9 cellular contexts compared by ENCODE assay signal in the genomic region with DNA sequence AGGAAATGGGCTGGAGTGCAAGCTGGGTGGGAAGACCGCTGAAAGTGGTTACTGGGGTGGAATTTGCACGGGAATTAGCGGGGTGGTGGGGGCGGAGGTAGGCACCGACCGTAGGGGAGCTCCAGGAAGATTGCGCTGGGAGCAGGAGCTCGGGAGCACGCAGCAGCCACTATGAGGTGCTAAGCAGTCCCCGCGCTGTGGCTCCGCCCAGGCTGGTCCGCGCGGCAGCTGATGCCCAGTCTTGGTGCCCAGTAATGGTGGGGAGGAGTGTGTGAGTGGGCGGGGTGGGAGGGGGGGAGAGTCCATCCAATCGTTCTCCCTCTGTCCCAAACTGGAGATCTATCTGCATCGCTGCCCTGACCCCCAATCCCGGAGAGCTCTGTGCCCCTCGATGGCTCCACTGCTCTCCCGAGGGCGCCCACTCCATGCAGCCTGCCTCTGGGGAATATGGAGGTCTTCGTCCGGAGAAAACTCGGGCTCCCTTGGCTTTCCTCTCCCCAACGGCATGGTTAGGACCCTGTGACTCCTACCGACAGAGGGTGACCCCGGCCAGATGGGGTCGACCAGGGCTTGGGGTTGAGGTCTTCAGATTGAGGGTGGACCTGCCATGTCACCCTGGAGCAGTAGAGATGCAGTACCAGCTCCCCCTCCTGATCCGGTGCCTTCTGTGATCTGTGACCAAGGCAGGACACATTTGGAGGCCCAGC. TPM values are rescaled to one million over a fixed set of nuclear protein-coding genes. Genes with fewer than 3 reads are reported as not detected.
DNase-seq lines count a peak whose midpoint lies in the region; ATAC-seq and TF ChIP-seq lines count a peak whose summit lies in the region.
"Had no signal": no experiment of that assay in that cellular context is flagged by ENCODE, and none has a peak within 500 bp of the region (broad histone marks: within the 10 kb centered on the region; RNA-seq: fewer than 3 reads in every experiment).

No MANE protein-coding gene starts in this region.

- H3K4me3 ChIP-seq in colonic mucosa (peak overlapping the region; percentile 46), thoracic aorta (peak overlapping the region; percentile 69), Karpas-422 (ENCODE audit: low read length) (no peak overlapping the region)

- H3K27me3 ChIP-seq in colonic mucosa (no peaks in the 10 kb centered on the region), thoracic aorta (replicated peaks; ENCODE audit: insufficient read depth) (no peaks in the 10 kb centered on the region), Karpas-422 (ENCODE audit: low read length) (no peaks in the 10 kb centered on the region)

- no peaks in the 10 kb centered on the region for H3K27me3 Mint-ChIP-seq in activated CD4-positive, alpha-beta T cell treated with anti-CD3 and anti-CD28 coated beads for 36 hours
- H3K27me3 Mint-ChIP-seq in memory B cell: peaks cover 2% of the 10 kb centered on the region

- TF ChIP-seq CTCF in colonic mucosa (IDR thresholded peaks at IDR 0.05) (no peak), thoracic aorta (IDR thresholded peaks at IDR 0.05) (no peak)

- peak overlapping the region; percentile 91 for H3K27ac Mint-ChIP-seq in activated CD4-positive, alpha-beta T cell treated with anti-CD3 and anti-CD28 coated beads for 36 hours
- no peak overlapping the region for H3K27ac Mint-ChIP-seq in memory B cell

- H3K79me2 ChIP-seq in Karpas-422 (ENCODE audit: low read length): no peaks in the 10 kb centered on the region

- peaks cover 7% of the 10 kb centered on the region for H3K36me3 Mint-ChIP-seq in activated CD4-positive, alpha-beta T cell treated with anti-CD3 and anti-CD28 coated beads for 36 hours (ENCODE audit: low read depth)
- peaks cover 4% of the 10 kb centered on the region for H3K36me3 Mint-ChIP-seq in memory B cell

- H3K9me2 ChIP-seq in Karpas-422 (replicated peaks; ENCODE audit: insufficient read depth, low read length): no peaks in the 10 kb centered on the region

- H3K4me3 Mint-ChIP-seq in activated CD4-positive, alpha-beta T cell treated with anti-CD3 and anti-CD28 coated beads for 36 hours: peak overlapping the region; percentile 75
- H3K4me3 Mint-ChIP-seq in memory B cell: peak overlapping the region; percentile 75

- H3K4me1 ChIP-seq in colonic mucosa (no peaks in the 10 kb centered on the region), thoracic aorta (ENCODE audit: control insufficient read depth in 1 of 2, low read depth in 2 of 2) (peaks cover 4 to 15% of the 10 kb centered on the region in 2 donors), Karpas-422 (ENCODE audit: low read length) (peaks cover 26% of the 10 kb centered on the region)

- CTCF ChIA-PET in activated CD4-positive, alpha-beta T cell treated with anti-CD3 and anti-CD28 coated beads for 36 hours (lab: Charles Lee): interaction anchor here (0.6 to 10.0 kb wide), 29 partner anchors 9 to 398 kb away, joined by 3 to 189 read pairs (median 7); a partner anchor contains a TSS

- H4K20me1 ChIP-seq in Karpas-422 (ENCODE audit: insufficient read depth, low read depth, low read length): peaks cover 40% of the 10 kb centered on the region; the same call in 1 of the 2 replicates

- no peak overlapping the region for H3K4me2 ChIP-seq in Karpas-422 (ENCODE audit: low read depth, low read length, poor library complexity, severe bottlenecking)

- no peaks in the 10 kb centered on the region for H3K36me3 ChIP-seq in colonic mucosa
- H3K36me3 ChIP-seq in thoracic aorta: peaks cover 6% of the 10 kb centered on the region
- no peaks in the 10 kb centered on the region for H3K36me3 ChIP-seq in Karpas-422 (ENCODE audit: insufficient read depth, low read length)

- intact Hi-C loops in activated CD4-positive, alpha-beta T cell treated with anti-CD3 and anti-CD28 coated beads for 36 hours (cut with DNase I, micrococcal nuclease): loop anchor here (1.0 kb wide), 4 partner anchors 9 to 65 kb away; a partner anchor contains a TSS
- intact Hi-C loops in colonic mucosa (cut with DNase I): loop anchor here (5.0 kb wide), 2 partner anchors 35 to 65 kb away; a partner anchor contains a TSS

- H3K9me3 ChIP-seq in colonic mucosa (no peaks in the 10 kb centered on the region), thoracic aorta (no peaks in the 10 kb centered on the region), Karpas-422 (ENCODE audit: low read length) (no peaks in the 10 kb centered on the region)

- H3K9me3 Mint-ChIP-seq in activated CD4-positive, alpha-beta T cell treated with anti-CD3 and anti-CD28 coated beads for 36 hours (ENCODE audit: low read depth): no peaks in the 10 kb centered on the region
- no peaks in the 10 kb centered on the region for H3K9me3 Mint-ChIP-seq in memory B cell
- H3K9me3 Mint-ChIP-seq: neural crest cell had no signal

- no peak for ATAC-seq in activated CD4-positive, alpha-beta T cell treated with anti-CD3 and anti-CD28 coated beads for 36 hours
- ATAC-seq in memory B cell (ENCODE audit: low read depth): no peak
- ATAC-seq in thoracic aorta (ENCODE audit: insufficient number of reproducible peaks, low FRiP score, low read depth): peak; percentile 47
- ATAC-seq in activated CD4-positive, CD25-positive, alpha-beta regulatory T cell treated with anti-CD3 and anti-CD28 coated beads, Interleukin-2, amount 50 U/mL, for 24 hours: no peak

- no peak overlapping the region for H2AFZ ChIP-seq in Karpas-422 (ENCODE audit: low read length)

- H3K27ac ChIP-seq in colonic mucosa (peak overlapping the region; percentile 73), thoracic aorta (peak overlapping the region; percentile 75 to 85), Karpas-422 (ENCODE audit: low read length) (no peak overlapping the region)

- peaks cover 36% of the 10 kb centered on the region for H3K4me1 Mint-ChIP-seq in activated CD4-positive, alpha-beta T cell treated with anti-CD3 and anti-CD28 coated beads for 36 hours
- H3K4me1 Mint-ChIP-seq in memory B cell: peaks cover 28% of the 10 kb centered on the region

- H3K9ac ChIP-seq in colonic mucosa (ENCODE audit: low read depth in 2 of 2, low read length in 2 of 2) (peak overlapping the region; percentile 44 to 70), Karpas-422 (ENCODE audit: low read length) (no peak overlapping the region)

- POLR2A ChIA-PET in activated CD4-positive, alpha-beta T cell treated with anti-CD3 and anti-CD28 coated beads for 36 hours (lab: Charles Lee): interaction anchor here (1.1 to 2.1 kb wide), 5 partner anchors 9 to 79 kb away, joined by 3 to 17 read pairs (median 5); a partner anchor contains a TSS

- no peak for DNase-seq in activated CD4-positive, alpha-beta T cell treated with anti-CD3 and anti-CD28 coated beads for 36 hours
- DNase-seq in activated CD4-positive, alpha-beta T cell treated with anti-CD3 and anti-CD28 coated beads, Interleukin-2, amount 50 U/mL, for 1 hour: no peak
- no peak for DNase-seq in colonic mucosa
- DNase-seq in memory B cell (ENCODE audit: low spot score in 2 of 2): no peak
- DNase-seq in thoracic aorta (ENCODE audit: low spot score): no peak
- no peak for DNase-seq in kidney glomerular epithelial cell (lab: John Stamatoyannopoulos, UW)
- DNase-seq in Karpas-422: no peak

RNA-seq across cellular contexts. Expression of a gene that starts 5.3 kb away (rescaled TPM):
- total RNA-seq in activated CD4-positive, alpha-beta T cell treated with anti-CD3 and anti-CD28 coated beads for 36 hours: under 1 TPM; 0.40 to 0.80 TPM
- total RNA-seq in colonic mucosa: 1 to 10 TPM in 1 of 2 donors, under 1 TPM in 1; 0.40 to 1.0 TPM
- not detected for total RNA-seq in thoracic aorta
- not detected in 2 replicates for total RNA-seq in Karpas-422 (2014; rRNA removed; shearing (Covaris generic); ENCODE audit: low replicate concordance)
- total RNA-seq: neural crest cell had no signal

RNA-seq across cellular contexts. Expression of a gene that starts 9.8 kb away (rescaled TPM):
- 10 to 100 TPM; 16.1 to 26.1 TPM for total RNA-seq in activated CD4-positive, alpha-beta T cell treated with anti-CD3 and anti-CD28 coated beads for 36 hours
- total RNA-seq in colonic mucosa (10 to 100 TPM; 24.4 to 27.7 TPM), thoracic aorta (10 to 100 TPM; 24.6 to 40.8 TPM)
- 18.6 and 34.5 TPM in 2 replicates for total RNA-seq in Karpas-422 (2014; rRNA removed; shearing (Covaris generic); ENCODE audit: low replicate concordance)

RNA-seq across cellular contexts. Expression of a gene that starts 24.6 kb away (rescaled TPM):
- 10 to 100 TPM; 24.0 to 31.0 TPM for total RNA-seq in activated CD4-positive, alpha-beta T cell treated with anti-CD3 and anti-CD28 coated beads for 36 hours
- total RNA-seq in colonic mucosa (100 to 1,000 TPM in 1 of 2 donors, 10 to 100 TPM in 1; 70.9 to 146 TPM), thoracic aorta (100 to 1,000 TPM in 1 of 2 donors, 10 to 100 TPM in 1; 93.5 to 108 TPM)
- not detected in 2 replicates for total RNA-seq in Karpas-422 (2014; rRNA removed; shearing (Covaris generic); ENCODE audit: low replicate concordance)

RNA-seq across cellular contexts. Expression of a gene that starts 35.3 kb away (rescaled TPM):
- total RNA-seq in activated CD4-positive, alpha-beta T cell treated with anti-CD3 and anti-CD28 coated beads for 36 hours: 10 to 100 TPM; 22.4 to 30.0 TPM
- total RNA-seq in colonic mucosa (100 to 1,000 TPM; 109 to 131 TPM), thoracic aorta (100 to 1,000 TPM in 1 of 2 donors, 10 to 100 TPM in 1; 97.6 to 120 TPM)
- total RNA-seq in Karpas-422 (2014; rRNA removed; shearing (Covaris generic); ENCODE audit: low replicate concordance): 0.22 TPM in 1 of 2 replicates, not detected in the other

RNA-seq across cellular contexts. Expression of a gene that starts 43.1 kb away (rescaled TPM):
- 10 to 100 TPM; 44.0 to 65.7 TPM for total RNA-seq in activated CD4-positive, alpha-beta T cell treated with anti-CD3 and anti-CD28 coated beads for 36 hours
- total RNA-seq in colonic mucosa (100 to 1,000 TPM; 129 to 140 TPM), thoracic aorta (100 to 1,000 TPM; 117 to 169 TPM)
- total RNA-seq in Karpas-422 (2014; rRNA removed; shearing (Covaris generic); ENCODE audit: low replicate concordance): 53.4 and 80.1 TPM in 2 replicates

Comparison
In these comparisons a context has a peak if more than half of its experiments do, and no peak if none do; other contexts are left out.
1. RNA of a gene that starts 24.6 kb away (total RNA-seq): 70.9 to 146 TPM in colonic mucosa, 93.5 to 108 TPM in thoracic aorta and 24.0 to 31.0 TPM in activated CD4-positive, alpha-beta T cell treated with anti-CD3 and anti-CD28 coated beads for 36 hours; not detected in Karpas-422; every median in the first group is over 10 times any median in the second.